Comparison of ENCODE assay signal across 8 cellular contexts in genomic region chr12:124928095-124928911, GRCh38. TPM values are rescaled to one million over a fixed set of nuclear protein-coding genes. Genes with fewer than 3 reads are reported as not detected.
DNase-seq lines count a peak whose midpoint lies in the region; ATAC-seq, FAIRE-seq and TF ChIP-seq lines count a peak whose summit lies in the region.

No MANE protein-coding gene starts in this region.

- DNase-seq in endothelial cell of umbilical vein (ENCODE audit: low read depth, low spot score): peak; percentile 94
- DNase-seq in myocyte (ENCODE audit: low read depth): peak; percentile 59
- DNase-seq in COR-L47 (lab: John Stamatoyannopoulos, UW): no peak
- no peak for DNase-seq in NCI-H1048 (lab: John Stamatoyannopoulos, UW)
- no peak for DNase-seq in GOT3 (lab: John Stamatoyannopoulos, UW)

- H3K4me1 ChIP-seq in endothelial cell of umbilical vein (ENCODE audit: control insufficient read depth, extremely low read depth, insufficient read depth, low read length): peaks cover 14% of the 10 kb centered on the region

- peak overlapping the region; percentile 40 for H3K4me2 ChIP-seq in endothelial cell of umbilical vein (ENCODE audit: insufficient read depth, low read length)

- TSS peak; percentile 82 for BruUV-seq in endothelial cell of umbilical vein (replicated peaks; lab: Mats Ljungman, UMichigan)

- peak overlapping the region; percentile 93 for H3K27ac ChIP-seq in endothelial cell of umbilical vein (ENCODE audit: insufficient read depth, low read depth, low read length)

- peak; percentile 32 for ATAC-seq in GM18870 (IDR thresholded peaks at IDR 0.05; ENCODE audit: unreplicated experiment)
- ATAC-seq in HG02973 (IDR thresholded peaks at IDR 0.05; ENCODE audit: unreplicated experiment): peak; percentile 32
- ATAC-seq in SK-N-SH treated with all-trans-retinoic acid at 6 μM for 48 hours: peak; percentile 31

- no peaks in the 10 kb centered on the region for H3K27me3 ChIP-seq in endothelial cell of umbilical vein (ENCODE audit: control insufficient read depth in 2 of 2, insufficient read depth in 2 of 2, low read length in 2 of 2)

- FAIRE-seq in endothelial cell of umbilical vein (lab: Jason Lieb, UNC): peak; percentile 93

- H4K20me1 ChIP-seq in endothelial cell of umbilical vein (replicated peaks; ENCODE audit: control insufficient read depth, extremely low read depth, insufficient read depth, low read length): no peaks in the 10 kb centered on the region

- POLR2A ChIA-PET in endothelial cell of umbilical vein (lab: Charles Lee): interaction anchor here (1.5 to 3.2 kb wide), 5 partner anchors 10 to 14 kb away, joined by 4 to 26 read pairs (median 8); partner anchors contain the start of gene UBC

- dilution Hi-C loops in endothelial cell of umbilical vein (cut with MboI; ENCODE audit: extremely low pct_ligation_motif_present, low sequenced_read_pairs): no loop called here

- TF ChIP-seq CTCF in endothelial cell of umbilical vein (IDR thresholded peaks at IDR 0.05; ENCODE audit: extremely low read depth in 1 of 2, insufficient read depth in 1 of 2, low read depth in 1 of 2, low read length in 2 of 2): no peak

- intact Hi-C loops in endothelial cell of umbilical vein (cut with micrococcal nuclease): loop anchor here (1.0 to 5.0 kb wide), 3 partner anchors 11 to 361 kb away; partner anchors contain the start of gene NCOR2

- H3K9ac ChIP-seq in endothelial cell of umbilical vein (replicated peaks; ENCODE audit: extremely low read depth, insufficient read depth, low read length): peak overlapping the region; percentile 92

- no peaks in the 10 kb centered on the region for H3K79me2 ChIP-seq in endothelial cell of umbilical vein (ENCODE audit: control insufficient read depth, insufficient read depth, low read length)

- CTCF ChIA-PET in endothelial cell of umbilical vein (lab: Charles Lee): interaction anchor here (1.0 to 2.5 kb wide), 6 partner anchors 9 to 22 kb away, joined by 3 to 20 read pairs (median 8); no protein-coding TSS in a partner anchor

- H3K9me3 ChIP-seq in endothelial cell of umbilical vein (replicated peaks; ENCODE audit: control insufficient read depth, insufficient read depth, low read length): no peaks in the 10 kb centered on the region

- TF ChIP-seq POLR2A in endothelial cell of umbilical vein (IDR thresholded peaks at IDR 0.05; ENCODE audit: low read depth, low read length): no peak

- H2AFZ ChIP-seq in endothelial cell of umbilical vein (ENCODE audit: low read depth, low read length): peak overlapping the region; percentile 40

- H3K4me3 ChIP-seq in endothelial cell of umbilical vein (replicated peaks in 1 of 3; ENCODE audit: insufficient read depth in 1 of 3, low read depth in 1 of 3, low read length in 3 of 3): peak overlapping the region in 2 of 3 experiments; percentile 0 to 25

- no peaks in the 10 kb centered on the region for H3K36me3 ChIP-seq in endothelial cell of umbilical vein (ENCODE audit: control insufficient read depth in 2 of 2, extremely low read depth in 1 of 2, insufficient read depth in 2 of 2, low read length in 2 of 2)

- H3K9me1 ChIP-seq in endothelial cell of umbilical vein (replicated peaks; ENCODE audit: control insufficient read depth, extremely low read depth, insufficient read depth, low read length): no peaks in the 10 kb centered on the region

TF ChIP-seq in SK-N-SH treated with all-trans-retinoic acid at 6 μM for 48 hours, 23 proteins besides CTCF, POLR2A, EP300 and RAD21 (continues in another document):
- TF ChIP-seq OSR1 (CRISPR knock-in tag; IDR thresholded peaks at IDR 0.05) (no peak), GLIS3 (CRISPR knock-in tag; IDR thresholded peaks at IDR 0.05) (no peak), ZC3H10 (CRISPR knock-in tag; IDR thresholded peaks at IDR 0.05) (no peak), TOX (CRISPR knock-in tag; IDR thresholded peaks at IDR 0.05; ENCODE audit: borderline replicate concordance) (no peak), ARNTL (CRISPR knock-in tag; IDR thresholded peaks at IDR 0.05; ENCODE audit: borderline replicate concordance, low read depth) (no peak), TSHZ2 (CRISPR knock-in tag; IDR thresholded peaks at IDR 0.05) (no peak), CSDC2 (CRISPR knock-in tag; IDR thresholded peaks at IDR 0.05) (no peak), ZNF8 (CRISPR knock-in tag; IDR thresholded peaks at IDR 0.05) (no peak), PPARA (CRISPR knock-in tag; IDR thresholded peaks at IDR 0.05; ENCODE audit: borderline replicate concordance) (no peak), ZFP30 (CRISPR knock-in tag; IDR thresholded peaks at IDR 0.05) (no peak)

TF ChIP-seq in endothelial cell of umbilical vein, 7 proteins besides CTCF, POLR2A, EP300 and RAD21:
- peak; percentile 75 for TF ChIP-seq MYC (IDR thresholded peaks at IDR 0.05; ENCODE audit: low read depth, low read length)
- no peak for TF ChIP-seq EZH2 (IDR thresholded peaks at IDR 0.05; ENCODE audit: borderline replicate concordance, low read depth, low read length, severe bottlenecking)
- peak; percentile 56 for TF ChIP-seq MAX (IDR thresholded peaks at IDR 0.05; ENCODE audit: insufficient read depth, insufficient read length)
- peak; percentile 94 for TF ChIP-seq JUN (IDR thresholded peaks at IDR 0.05; ENCODE audit: borderline replicate concordance, insufficient read depth, insufficient read length, low read depth)
- no peak for TF ChIP-seq GATA2 (IDR thresholded peaks at IDR 0.05; ENCODE audit: insufficient read depth, insufficient read length, low read depth, low read length)
- peak; percentile 88 for TF ChIP-seq FOS (IDR thresholded peaks at IDR 0.05; ENCODE audit: borderline replicate concordance, insufficient read depth, low read length)
- peak; percentile 92 for TF ChIP-seq POLR2AphosphoS5 (IDR thresholded peaks at IDR 0.05; ENCODE audit: insufficient read depth, low read depth, low read length)

RNA-seq across cellular contexts. Expression of gene UBC, which starts 13.9 kb away (rescaled TPM):
- total RNA-seq in endothelial cell of umbilical vein: 875 and 911 TPM in 2 replicates
- polyA plus RNA-seq in endothelial cell of umbilical vein: 1,040 and 1,305 TPM in 2 replicates
- 1,913 and 1,931 TPM in 2 replicates for polyA plus RNA-seq in endothelial cell of umbilical vein (2011; cell fraction: cytosol; rRNA removed)
- polyA plus RNA-seq in endothelial cell of umbilical vein (2011; cell fraction: nucleus; rRNA removed): 1,373 and 1,721 TPM in 2 replicates
- polyA plus RNA-seq in endothelial cell of umbilical vein (2012): 1,239 and 1,518 TPM in 2 replicates
- 537 and 767 TPM in 2 replicates for polyA minus RNA-seq in endothelial cell of umbilical vein
- polyA minus RNA-seq in endothelial cell of umbilical vein (2011; cell fraction: cytosol; rRNA and poly(A)+ RNA removed): 247 TPM
- 157 and 183 TPM in 2 replicates for polyA minus RNA-seq in endothelial cell of umbilical vein (2011; cell fraction: nucleus; rRNA and poly(A)+ RNA removed)
- 1,389 and 1,606 TPM in 2 replicates for total RNA-seq in myocyte
- 1,588 TPM for polyA plus RNA-seq in myocyte (2012)

Comparison
In these comparisons a context has a peak if more than half of its experiments do, and no peak if none do; other contexts are left out.
1. DNase-seq: peak in endothelial cell of umbilical vein (single experiment) and myocyte (single experiment); none in COR-L47 (single experiment), NCI-H1048 (single experiment) and GOT3 (single experiment).
2. Peak in every context shown above with its lines, with median percentiles within 50 percentile points of each other: ATAC-seq.